Comparison of ENCODE assay signal across 39 cellular contexts in the genomic region with DNA sequence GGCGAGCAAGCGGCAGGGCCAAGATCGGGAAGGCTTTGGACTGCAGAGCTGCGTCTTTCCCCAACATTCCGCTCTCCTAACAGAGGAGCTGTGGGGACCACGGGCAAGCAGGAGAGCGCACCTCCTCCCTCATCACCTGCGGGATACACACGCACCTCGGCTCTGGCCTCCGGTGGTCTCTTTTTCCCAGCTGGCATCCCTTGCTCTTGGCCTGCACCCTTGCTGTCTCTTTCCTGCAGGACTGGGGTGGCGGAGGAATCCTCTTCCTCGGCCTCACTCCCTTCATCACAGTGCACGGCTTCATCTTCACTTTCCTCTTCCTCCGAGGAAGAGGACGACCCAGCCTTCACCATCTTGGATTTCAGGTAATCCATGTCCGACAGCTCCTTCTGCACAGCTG.
"Had no signal": no experiment of that assay in that cellular context is flagged by ENCODE, and none has a peak within 500 bp of the region (broad histone marks: within the 10 kb centered on the region; RNA-seq: fewer than 3 reads in every experiment).

No MANE protein-coding gene starts in this region.

- H3K27me3 ChIP-seq: adrenal gland, ascending aorta, body of pancreas, brain microvascular endothelial cell, breast epithelium, cardiac muscle cell had no signal

- DNase-seq: activated effector memory CD4-positive, alpha-beta T cell treated with anti-CD3 and anti-CD28 coated beads, Interleukin-2, amount 50 U/mL, for 16 hours; activated effector memory CD4-positive, alpha-beta T cell treated with Interleukin-2 at 50 U/mL for 16 hours; activated gamma-delta T cell; activated gamma-delta T cell treated with Interleukin-2 at 50 U/mL for 16 hours; activated naive CD4-positive, alpha-beta T cell; activated naive CD4-positive, alpha-beta T cell treated with anti-CD3 and anti-CD28 coated beads for 36 hours; activated naive CD4-positive, alpha-beta T cell treated with anti-CD3 and anti-CD28 coated beads, Interleukin-2, amount 10 ng/mL, durations not matched to agents 7 days and 5 days; activated naive CD4-positive, alpha-beta T cell treated with anti-CD3 and anti-CD28 coated beads, Interleukin-2, amount 50 U/mL, for 16 hours; activated naive CD4-positive, alpha-beta T cell treated with Interleukin-2 at 50 U/mL for 16 hours; activated naive CD8-positive, alpha-beta T cell treated with anti-CD3 and anti-CD28 coated beads for 36 hours; activated naive CD8-positive, alpha-beta T cell treated with anti-CD3 and anti-CD28 coated beads, Interleukin-2, amount 10 ng/mL, durations not matched to agents 7 days and 5 days; activated naive CD8-positive, alpha-beta T cell treated with anti-CD3 and anti-CD28 coated beads, Interleukin-2, amount 50 U/mL, for 24 hours; activated T-cell treated with anti-CD3 and anti-CD28 coated beads for 4 hours; activated T-cell treated with anti-CD3 and anti-CD28 coated beads, Interleukin-2, amount 50 U/mL, for 1 hour; activated T-cell treated with anti-CD3 and anti-CD28 coated beads, Interleukin-2, amount 50 U/mL, for 24 hours; activated T-cell treated with anti-CD3 and anti-CD28 coated beads, Interleukin-2, amount 50 U/mL, for 4 hours; activated T-cell treated with anti-CD3 and anti-CD28 coated beads, Interleukin-2, amount 50 U/mL, for 48 hours; activated T-cell treated with anti-CD3 and anti-CD28 coated beads, Interleukin-2, amount 50 U/mL, for 72 hours; adrenal gland; amniotic stem cell; amygdala; anterior cingulate cortex; aorta; body of pancreas; brain microvascular endothelial cell; caudate nucleus; central memory CD4-positive, alpha-beta T cell; cerebellar nuclear complex had no signal

- H3K4me3 ChIP-seq: adrenal gland, ascending aorta, body of pancreas, breast epithelium, cardiac muscle cell had no signal

- ATAC-seq: activated naive CD4-positive, alpha-beta T cell treated with anti-CD3 and anti-CD28 coated beads, Interleukin-2, amount 50 U/mL, for 72 hours; activated naive CD8-positive, alpha-beta T cell treated with anti-CD3 and anti-CD28 coated beads, Interleukin-2, amount 50 U/mL, for 24 hours; activated T-cell treated with anti-CD3 and anti-CD28 coated beads, Interleukin-2, amount 50 U/mL, for 4 hours; activated T-cell treated with anti-CD3 and anti-CD28 coated beads, Interleukin-2, amount 50 U/mL, for 72 hours; activated T-helper 17 cell treated with anti-CD3 and anti-CD28 coated beads, Interleukin-2, amount 50 U/mL, for 72 hours; body of pancreas had no signal

- H3K9me3 ChIP-seq: adrenal gland, ascending aorta, body of pancreas, breast epithelium had no signal

- H3K4me1 ChIP-seq: adrenal gland, ascending aorta, breast epithelium had no signal

- H3K4me3 Mint-ChIP-seq: activated naive CD4-positive, alpha-beta T cell treated with anti-CD3 and anti-CD28 coated beads for 36 hours; activated naive CD4-positive, alpha-beta T cell treated with anti-CD3 and anti-CD28 coated beads, Interleukin-2, amount 10 ng/mL, durations not matched to agents 7 days and 5 days; activated naive CD4-positive, alpha-beta T cell treated with anti-CD3 and anti-CD28 coated beads, Interleukin-2, amount 50 U/mL, for 24 hours; activated naive CD8-positive, alpha-beta T cell; activated naive CD8-positive, alpha-beta T cell treated with anti-CD3 and anti-CD28 coated beads for 36 hours; activated naive CD8-positive, alpha-beta T cell treated with anti-CD3 and anti-CD28 coated beads, Interleukin-2, amount 10 ng/mL, durations not matched to agents 7 days and 5 days; activated naive CD8-positive, alpha-beta T cell treated with anti-CD3 and anti-CD28 coated beads, Interleukin-2, amount 50 U/mL, for 24 hours; activated T-cell treated with anti-CD3 and anti-CD28 coated beads, Interleukin-2, amount 50 U/mL, for 24 hours; activated T-cell treated with anti-CD3 and anti-CD28 coated beads, Interleukin-2, amount 50 U/mL, for 4 hours; activated T-cell treated with anti-CD3 and anti-CD28 coated beads, Interleukin-2, amount 50 U/mL, for 72 hours; activated T-helper 1 cell treated with anti-CD3 and anti-CD28 coated beads, Interleukin-12 subunit alpha, Interleukin-12 subunit beta, Interleukin-2, Interleukin-4 antibody, amounts not matched to agents 30 ng/mL and 10 ng/mL and 1 ng/mL, durations not matched to agents 14 hours and 24 hours and 36 hours; activated T-helper 17 cell treated with anti-CD3 and anti-CD28 coated beads, Interleukin-2, amount 50 U/mL, for 72 hours; brain; central memory CD8-positive, alpha-beta T cell had no signal

- H3K27ac Mint-ChIP-seq: activated naive CD4-positive, alpha-beta T cell treated with anti-CD3 and anti-CD28 coated beads, Interleukin-2, amount 10 ng/mL, durations not matched to agents 7 days and 5 days; activated naive CD4-positive, alpha-beta T cell treated with anti-CD3 and anti-CD28 coated beads, Interleukin-2, amount 50 U/mL, for 24 hours; activated naive CD8-positive, alpha-beta T cell; activated naive CD8-positive, alpha-beta T cell treated with anti-CD3 and anti-CD28 coated beads, Interleukin-2, amount 10 ng/mL, durations not matched to agents 7 days and 5 days; activated naive CD8-positive, alpha-beta T cell treated with anti-CD3 and anti-CD28 coated beads, Interleukin-2, amount 50 U/mL, for 24 hours; activated T-helper 17 cell treated with anti-CD3 and anti-CD28 coated beads, Interleukin-2, amount 50 U/mL, for 72 hours; activated T-helper 2 cell treated with anti-CD3 and anti-CD28 coated beads, Interferon-gamma antibody, Interleukin-2, Interleukin-4, amounts not matched to agents 10 μg/mL and 5 μg/mL and 100 μg/mL, durations not matched to agents 14 hours and 24 hours and 36 hours; brain had no signal

- H3K4me1 Mint-ChIP-seq: brain; central memory CD8-positive, alpha-beta T cell had no signal

- H3K27ac ChIP-seq: adrenal gland, ascending aorta, body of pancreas, brain microvascular endothelial cell, breast epithelium, cardiac muscle cell had no signal

- H3K27me3 Mint-ChIP-seq: activated naive CD4-positive, alpha-beta T cell treated with anti-CD3 and anti-CD28 coated beads, Interleukin-2, amount 10 ng/mL, durations not matched to agents 7 days and 5 days; activated naive CD4-positive, alpha-beta T cell treated with anti-CD3 and anti-CD28 coated beads, Interleukin-2, amount 50 U/mL, for 24 hours; activated naive CD8-positive, alpha-beta T cell; activated naive CD8-positive, alpha-beta T cell treated with anti-CD3 and anti-CD28 coated beads for 36 hours; activated naive CD8-positive, alpha-beta T cell treated with anti-CD3 and anti-CD28 coated beads, Interleukin-2, amount 10 ng/mL, durations not matched to agents 7 days and 5 days; activated naive CD8-positive, alpha-beta T cell treated with anti-CD3 and anti-CD28 coated beads, Interleukin-2, amount 50 U/mL, for 24 hours; activated T-cell treated with anti-CD3 and anti-CD28 coated beads, Interleukin-2, amount 50 U/mL, for 24 hours; activated T-helper 17 cell treated with anti-CD3 and anti-CD28 coated beads, Interleukin-2, amount 50 U/mL, for 72 hours; central memory CD8-positive, alpha-beta T cell had no signal

- H3K9me3 Mint-ChIP-seq: activated naive CD4-positive, alpha-beta T cell treated with anti-CD3 and anti-CD28 coated beads, Interleukin-2, amount 10 ng/mL, durations not matched to agents 7 days and 5 days; activated naive CD4-positive, alpha-beta T cell treated with anti-CD3 and anti-CD28 coated beads, Interleukin-2, amount 50 U/mL, for 24 hours; activated naive CD4-positive, alpha-beta T cell treated with anti-CD3 and anti-CD28 coated beads, Interleukin-2, amount 50 U/mL, for 72 hours; activated naive CD8-positive, alpha-beta T cell treated with anti-CD3 and anti-CD28 coated beads for 36 hours; activated naive CD8-positive, alpha-beta T cell treated with anti-CD3 and anti-CD28 coated beads, Interleukin-2, amount 10 ng/mL, durations not matched to agents 7 days and 5 days; activated naive CD8-positive, alpha-beta T cell treated with anti-CD3 and anti-CD28 coated beads, Interleukin-2, amount 50 U/mL, for 24 hours; activated T-cell treated with anti-CD3 and anti-CD28 coated beads, Interleukin-2, amount 50 U/mL, for 24 hours; activated T-cell treated with anti-CD3 and anti-CD28 coated beads, Interleukin-2, amount 50 U/mL, for 4 hours; activated T-cell treated with anti-CD3 and anti-CD28 coated beads, Interleukin-2, amount 50 U/mL, for 72 hours; activated T-helper 1 cell treated with anti-CD3 and anti-CD28 coated beads, Interleukin-12 subunit alpha, Interleukin-12 subunit beta, Interleukin-2, Interleukin-4 antibody, amounts not matched to agents 30 ng/mL and 10 ng/mL and 1 ng/mL, durations not matched to agents 14 hours and 24 hours and 36 hours; activated T-helper 17 cell treated with anti-CD3 and anti-CD28 coated beads, Interleukin-2, amount 50 U/mL, for 72 hours; activated T-helper 2 cell treated with anti-CD3 and anti-CD28 coated beads, Interferon-gamma antibody, Interleukin-2, Interleukin-4, amounts not matched to agents 10 μg/mL and 5 μg/mL and 100 μg/mL, durations not matched to agents 14 hours and 24 hours and 36 hours; brain; central memory CD8-positive, alpha-beta T cell had no signal
